25 cellular contexts compared by ENCODE assay signal in the genomic region with DNA sequence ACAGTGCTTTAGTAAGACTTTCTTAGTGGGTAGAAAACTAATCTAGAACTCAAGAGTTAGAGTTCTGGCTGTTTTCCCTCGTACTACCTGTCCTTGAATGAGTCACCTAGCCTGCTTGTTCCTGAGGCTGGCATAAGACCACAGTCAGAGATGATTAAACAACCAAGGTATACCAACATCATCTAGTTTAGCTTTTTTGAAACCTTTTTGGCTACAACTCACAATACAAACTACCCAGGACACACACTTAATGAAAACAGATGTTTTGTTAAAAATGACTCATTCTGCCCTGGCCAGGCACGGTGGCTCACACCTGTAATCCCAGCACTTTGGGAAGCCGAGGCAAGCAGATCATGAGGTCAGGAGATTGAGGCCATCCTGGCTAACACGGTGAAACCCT. TPM values are rescaled to one million over a fixed set of nuclear protein-coding genes. Genes with fewer than 3 reads are reported as not detected.
DNase-seq lines count a peak whose midpoint lies in the region; TF ChIP-seq lines count a peak whose summit lies in the region.
"Had no signal": no experiment of that assay in that cellular context is flagged by ENCODE, and none has a peak within 500 bp of the region (broad histone marks: within the 10 kb centered on the region; RNA-seq: fewer than 3 reads in every experiment).

No MANE protein-coding gene starts in this region.

- H3K4me1 Mint-ChIP-seq in mesothelial cell of epicardium (peaks cover 37% of the 10 kb centered on the region), HFFc6 (ENCODE audit: low read depth) (peaks cover 18% of the 10 kb centered on the region)

- H3K27me3 Mint-ChIP-seq in mesothelial cell of epicardium (ENCODE audit: low read depth) (no peaks in the 10 kb centered on the region), HFFc6 (ENCODE audit: insufficient read depth) (no peaks in the 10 kb centered on the region; the same call in 1 of the 2 replicates)
- H3K27me3 Mint-ChIP-seq: activated naive CD8-positive, alpha-beta T cell treated with anti-CD3 and anti-CD28 coated beads, Interleukin-2, amount 10 ng/mL, durations not matched to agents 7 days and 5 days; CD8-positive, alpha-beta memory T cell; stimulated activated naive B cell treated with anti-CD40 and anti-IgM and Interleukin-4, amounts not matched to agents 10 μg/mL and 1 μg/mL and 100 μg/mL, for 72 hours had no signal

- no peak overlapping the region for H3K4me3 ChIP-seq in BE2C (ENCODE audit: low read depth, low read length)
- H3K4me3 ChIP-seq: colonic mucosa, SJCRH30, skin epidermis had no signal

- H3K27ac ChIP-seq in C4-2B (peak overlapping the region; percentile 45), epithelial cell of prostate (peak overlapping the region; percentile 40)
- H3K27ac ChIP-seq: colonic mucosa, SJCRH30, skin epidermis had no signal

- H3K9me3 ChIP-seq in BE2C: no peaks in the 10 kb centered on the region
- H3K9me3 ChIP-seq: colonic mucosa, SJCRH30 had no signal

- no peaks in the 10 kb centered on the region for H3K27me3 ChIP-seq in BE2C
- H3K27me3 ChIP-seq: colonic mucosa, SJCRH30 had no signal

- peaks cover under 1% of the 10 kb centered on the region; the same call in 1 of the 2 replicates for H3K4me1 ChIP-seq in BE2C

- no peaks in the 10 kb centered on the region for H3K9me3 Mint-ChIP-seq in mesothelial cell of epicardium
- no peaks in the 10 kb centered on the region for H3K9me3 Mint-ChIP-seq in HFFc6
- H3K9me3 Mint-ChIP-seq: activated naive CD8-positive, alpha-beta T cell treated with anti-CD3 and anti-CD28 coated beads, Interleukin-2, amount 10 ng/mL, durations not matched to agents 7 days and 5 days; CD8-positive, alpha-beta memory T cell; stimulated activated naive B cell treated with anti-CD40 and anti-IgM and Interleukin-4, amounts not matched to agents 10 μg/mL and 1 μg/mL and 100 μg/mL, for 72 hours had no signal

- H3K27ac Mint-ChIP-seq in mesothelial cell of epicardium (peak overlapping the region; percentile 71), HFFc6 (no peak overlapping the region)
- H3K27ac Mint-ChIP-seq: activated naive CD8-positive, alpha-beta T cell treated with anti-CD3 and anti-CD28 coated beads, Interleukin-2, amount 10 ng/mL, durations not matched to agents 7 days and 5 days; stimulated activated naive B cell treated with anti-CD40 and anti-IgM and Interleukin-4, amounts not matched to agents 10 μg/mL and 1 μg/mL and 100 μg/mL, for 72 hours had no signal

- peaks cover 27% of the 10 kb centered on the region for H3K36me3 ChIP-seq in BE2C
- H3K36me3 ChIP-seq: SJCRH30 had no signal

- peak; percentile 41 for DNase-seq in M059J (ENCODE audit: low read depth)
- peak; percentile 58 for DNase-seq in epithelial cell of prostate (ENCODE audit: low read depth, low spot score)
- no peak for DNase-seq in mesothelial cell of epicardium (ENCODE audit: low spot score in 2 of 2, unreplicated experiment in 2 of 2)
- DNase-seq in DMS 273 (lab: John Stamatoyannopoulos, UW; ENCODE audit: unreplicated experiment): no peak
- DNase-seq in HFFc6: no peak
- DNase-seq in BE2C: no peak
- DNase-seq: activated gamma-delta T cell treated with Interleukin-2 at 50 U/mL for 16 hours; activated naive CD8-positive, alpha-beta T cell treated with anti-CD3 and anti-CD28 coated beads, Interleukin-2, amount 10 ng/mL, durations not matched to agents 7 days and 5 days; activated T-cell treated with anti-CD3 and anti-CD28 coated beads, Interleukin-2, amount 50 U/mL, for 1 hour; AML-193; aorta; CD8-positive, alpha-beta memory T cell; colonic mucosa; DMS153; effector CD8-positive, alpha-beta T cell; foreskin fibroblast; KBM-7; NCI-H1436; NCI-H226; retina; SJCRH30; stimulated activated naive B cell treated with anti-CD40 and anti-IgM and Interleukin-4, amounts not matched to agents 10 μg/mL and 1 μg/mL and 100 μg/mL, for 72 hours; SW 1271 had no signal

- H3K4me3 Mint-ChIP-seq in mesothelial cell of epicardium (no peak overlapping the region), HFFc6 (no peak overlapping the region)
- H3K4me3 Mint-ChIP-seq: activated naive CD8-positive, alpha-beta T cell treated with anti-CD3 and anti-CD28 coated beads, Interleukin-2, amount 10 ng/mL, durations not matched to agents 7 days and 5 days; stimulated activated naive B cell treated with anti-CD40 and anti-IgM and Interleukin-4, amounts not matched to agents 10 μg/mL and 1 μg/mL and 100 μg/mL, for 72 hours had no signal

- H3K36me3 Mint-ChIP-seq in mesothelial cell of epicardium (peaks cover 39% of the 10 kb centered on the region), HFFc6 (ENCODE audit: low read depth) (peaks cover 18% of the 10 kb centered on the region)

- TF ChIP-seq CTCF in C4-2B (conservative IDR thresholded peaks at IDR 0.05) (no peak), mesothelial cell of epicardium (IDR thresholded peaks at IDR 0.05; ENCODE audit: unreplicated experiment) (no peak), HFFc6 (IDR thresholded peaks at IDR 0.05) (no peak), BE2C (IDR thresholded peaks at IDR 0.05; ENCODE audit: low read depth, low read length) (no peak)

RNA-seq across cellular contexts. Expression of gene MCCC1, which starts 4.6 kb away (rescaled TPM):
- 14.1 and 19.7 TPM in 2 replicates for total RNA-seq in M059J (2014; rRNA removed; shearing (Covaris generic))
- total RNA-seq in mesothelial cell of epicardium: 36.4 to 39.0 TPM (median 37.3 TPM) in 3 replicates
- total RNA-seq in HFFc6 (2021; fragmentation: NEBNext Ultra II Directional; extraction: Animal tissue kit (Norgen Biotek cat#: 25700)): 10 to 100 TPM; 15.1 to 21.2 (median 16.1) TPM
- 5.5 TPM for polyA plus RNA-seq in BE2C (2012; ENCODE audit: insufficient read depth, insufficient read length, low read depth)

Comparison
In these comparisons a context has a peak if more than half of its experiments do, and no peak if none do; other contexts are left out.
1. DNase-seq: peak in M059J (single experiment) and epithelial cell of prostate (single experiment); none in mesothelial cell of epicardium (0 of 2), DMS 273 (single experiment), HFFc6 (single experiment) and BE2C (single experiment).